ENCODE assay signal across 1 cellular context in the genomic region with DNA sequence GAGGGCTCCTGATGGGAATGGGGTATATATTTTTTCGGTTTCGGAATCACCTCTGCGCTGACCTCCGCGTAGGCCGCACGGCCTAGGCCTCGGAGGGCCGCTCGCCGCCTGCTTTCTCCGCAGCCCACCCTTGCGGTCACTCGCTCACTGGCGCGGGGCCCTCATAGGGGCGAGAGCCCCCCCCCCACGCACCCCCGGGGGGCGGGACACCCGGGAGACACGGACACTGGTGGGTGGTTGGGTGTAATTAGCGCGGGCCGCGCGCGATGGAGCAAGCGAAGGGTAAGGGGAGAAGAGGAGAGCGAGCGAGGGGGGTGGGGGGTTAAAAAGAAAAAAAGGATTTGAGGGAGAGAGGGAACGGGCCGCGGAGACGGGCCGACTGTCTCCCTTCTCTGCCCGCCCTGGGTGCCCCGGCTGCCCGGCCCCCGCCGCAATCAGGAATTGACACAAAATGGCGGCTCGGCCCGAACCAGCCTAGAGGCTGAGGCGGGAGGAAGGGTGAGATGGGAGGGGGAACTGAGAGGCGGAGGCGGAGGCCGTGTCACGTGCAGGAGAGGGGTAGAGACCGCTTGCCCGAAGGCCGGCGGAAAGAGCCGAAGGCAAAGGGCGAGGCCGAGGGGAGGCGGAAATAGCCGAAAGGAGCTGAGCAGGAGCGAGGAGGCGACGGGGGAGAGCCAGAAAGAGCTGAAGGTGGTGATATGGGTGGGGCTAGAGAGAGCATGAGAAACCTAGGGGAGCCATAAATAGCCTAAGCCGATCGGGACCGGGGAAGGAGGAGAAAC.
TF ChIP-seq lines count a peak whose summit lies in the region.

No MANE protein-coding gene starts in this region.

TF ChIP-seq in K562, 482 proteins besides CTCF, POLR2A, EP300 and RAD21 (continued from another document and continues in another):
- no peak for TF ChIP-seq PRDM10 (IDR thresholded peaks at IDR 0.05; ENCODE audit: partially characterized antibody)
- TF ChIP-seq ZNF764 (CRISPR knock-in tag; IDR thresholded peaks at IDR 0.05; ENCODE audit: low read depth): no peak
- no peak for TF ChIP-seq PYGO2 (tag; IDR thresholded peaks at IDR 0.05)
- TF ChIP-seq MCM3 (IDR thresholded peaks at IDR 0.05): no peak
- TF ChIP-seq YY1 (IDR thresholded peaks at IDR 0.05; ENCODE audit: borderline replicate concordance in 1 of 3, control insufficient read depth in 1 of 3, extremely low read depth in 1 of 3, insufficient read depth in 3 of 3, insufficient read length in 1 of 3, insufficient replicate concordance in 2 of 3, low read depth in 1 of 3, low read length in 2 of 3): peak; percentile 89 to 97 (median 94)
- peak; percentile 59; the same call in 1 of the 2 replicates for TF ChIP-seq ZNF561 (CRISPR knock-in tag; conservative IDR thresholded peaks at IDR 0.05)
- 0 out of 2 replicates have a peak, but pooled peaks have one; percentile 8 for TF ChIP-seq NR2C1 (IDR thresholded peaks at IDR 0.05)
- no peak; the same call in 1 of the 2 replicates for TF ChIP-seq NR2C1 (tag; IDR thresholded peaks at IDR 0.05)
- TF ChIP-seq REST (CRISPR knock-in tag; IDR thresholded peaks at IDR 0.05; ENCODE audit: low read depth): peak; percentile 75
- no peak for TF ChIP-seq ZNF830 (CRISPR knock-in tag; IDR thresholded peaks at IDR 0.05)
- TF ChIP-seq POLR2G (IDR thresholded peaks at IDR 0.05; ENCODE audit: low read depth, low read length): peak; percentile 87
- TF ChIP-seq, protein P1, sequence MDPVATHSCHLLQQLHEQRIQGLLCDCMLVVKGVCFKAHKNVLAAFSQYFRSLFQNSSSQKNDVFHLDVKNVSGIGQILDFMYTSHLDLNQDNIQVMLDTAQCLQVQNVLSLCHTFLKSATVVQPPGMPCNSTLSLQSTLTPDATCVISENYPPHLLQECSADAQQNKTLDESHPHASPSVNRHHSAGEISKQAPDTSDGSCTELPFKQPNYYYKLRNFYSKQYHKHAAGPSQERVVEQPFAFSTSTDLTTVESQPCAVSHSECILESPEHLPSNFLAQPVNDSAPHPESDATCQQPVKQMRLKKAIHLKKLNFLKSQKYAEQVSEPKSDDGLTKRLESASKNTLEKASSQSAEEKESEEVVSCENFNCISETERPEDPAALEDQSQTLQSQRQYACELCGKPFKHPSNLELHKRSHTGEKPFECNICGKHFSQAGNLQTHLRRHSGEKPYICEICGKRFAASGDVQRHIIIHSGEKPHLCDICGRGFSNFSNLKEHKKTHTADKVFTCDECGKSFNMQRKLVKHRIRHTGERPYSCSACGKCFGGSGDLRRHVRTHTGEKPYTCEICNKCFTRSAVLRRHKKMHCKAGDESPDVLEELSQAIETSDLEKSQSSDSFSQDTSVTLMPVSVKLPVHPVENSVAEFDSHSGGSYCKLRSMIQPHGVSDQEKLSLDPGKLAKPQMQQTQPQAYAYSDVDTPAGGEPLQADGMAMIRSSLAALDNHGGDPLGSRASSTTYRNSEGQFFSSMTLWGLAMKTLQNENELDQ (CRISPR knock-in tag; IDR thresholded peaks at IDR 0.05; ENCODE audit: borderline replicate concordance): peak; percentile 77; the same call in 1 of the 2 replicates
- no peak for TF ChIP-seq KDM1A (IDR thresholded peaks at IDR 0.05)
- TF ChIP-seq HMBOX1 (IDR thresholded peaks at IDR 0.05): no peak
- no peak for TF ChIP-seq WHSC1 (IDR thresholded peaks at IDR 0.05; ENCODE audit: low read length)
- TF ChIP-seq, protein P2, sequence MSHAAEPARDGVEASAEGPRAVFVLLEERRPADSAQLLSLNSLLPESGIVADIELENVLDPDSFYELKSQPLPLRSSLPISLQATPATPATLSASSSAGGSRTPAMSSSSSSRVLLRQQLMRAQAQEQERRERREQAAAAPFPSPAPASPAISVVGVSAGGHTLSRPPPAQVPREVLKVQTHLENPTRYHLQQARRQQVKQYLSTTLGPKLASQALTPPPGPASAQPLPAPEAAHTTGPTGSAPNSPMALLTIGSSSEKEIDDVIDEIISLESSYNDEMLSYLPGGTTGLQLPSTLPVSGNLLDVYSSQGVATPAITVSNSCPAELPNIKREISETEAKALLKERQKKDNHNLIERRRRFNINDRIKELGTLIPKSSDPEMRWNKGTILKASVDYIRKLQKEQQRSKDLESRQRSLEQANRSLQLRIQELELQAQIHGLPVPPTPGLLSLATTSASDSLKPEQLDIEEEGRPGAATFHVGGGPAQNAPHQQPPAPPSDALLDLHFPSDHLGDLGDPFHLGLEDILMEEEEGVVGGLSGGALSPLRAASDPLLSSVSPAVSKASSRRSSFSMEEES (CRISPR knock-in tag; IDR thresholded peaks at IDR 0.05): peak; percentile 95
- TF ChIP-seq DACH1 (IDR thresholded peaks at IDR 0.05; ENCODE audit: partially characterized antibody): no peak
- TF ChIP-seq KLF1 (tag; IDR thresholded peaks at IDR 0.05): peak; percentile 52; the same call in 1 of the 2 replicates
- 0 out of 2 replicates have a peak, but pooled peaks have one; percentile 7 for TF ChIP-seq ZNF431 (CRISPR knock-in tag; IDR thresholded peaks at IDR 0.05)
- no peak for TF ChIP-seq FUS (optimal IDR thresholded peaks at IDR 0.05; ENCODE audit: low read depth, low read length)
- TF ChIP-seq MAFK (IDR thresholded peaks at IDR 0.05; ENCODE audit: low read length): no peak
- no peak for TF ChIP-seq ATF1 (CRISPR knock-in tag; IDR thresholded peaks at IDR 0.05)
- no peak for TF ChIP-seq ATF1 (tag; IDR thresholded peaks at IDR 0.05)
- TF ChIP-seq HNRNPUL1 (IDR thresholded peaks at IDR 0.05; ENCODE audit: low read length): no peak
- peak; percentile 94 for TF ChIP-seq MEF2A (IDR thresholded peaks at IDR 0.05; ENCODE audit: control insufficient read depth, low read depth, low read length)
- 0 out of 2 replicates have a peak, but pooled peaks have one; percentile 38 for TF ChIP-seq SMAD3 (CRISPR knock-in tag; conservative IDR thresholded peaks at IDR 0.05)
- TF ChIP-seq SIRT6 (IDR thresholded peaks at IDR 0.05; ENCODE audit: low read depth, low read length): no peak
- no peak for TF ChIP-seq TAF15 (IDR thresholded peaks at IDR 0.05; ENCODE audit: low read depth, low read length)
- TF ChIP-seq ZNF124 (CRISPR knock-in tag; IDR thresholded peaks at IDR 0.05): no peak
- no peak for TF ChIP-seq SP2 (IDR thresholded peaks at IDR 0.05; ENCODE audit: extremely low read depth, low read depth, low read length, poor library complexity, severe bottlenecking)
- TF ChIP-seq SAFB (IDR thresholded peaks at IDR 0.05; ENCODE audit: borderline replicate concordance, low read depth, low read length): peak; percentile 99
- no peak for TF ChIP-seq MED1 (CRISPR knock-in tag; IDR thresholded peaks at IDR 0.05; ENCODE audit: borderline replicate concordance)
- peak in 1 of 2 experiments; percentile 66; a peak in 1 of 4 replicates for TF ChIP-seq KDM4B (IDR thresholded peaks at IDR 0.05; ENCODE audit: borderline replicate concordance in 2 of 2, low read depth in 1 of 2)
- TF ChIP-seq HNRNPK (IDR thresholded peaks at IDR 0.05; ENCODE audit: low read depth, low read length, poor library complexity, severe bottlenecking): peak; percentile 20
- no peak for TF ChIP-seq NCOA2 (IDR thresholded peaks at IDR 0.05; ENCODE audit: partially characterized antibody in 2 of 2)
- peak; percentile 68 to 80; a peak in 3 of 4 replicates for TF ChIP-seq FOXK2 (conservative IDR thresholded peaks at IDR 0.05 in 1 of 2, IDR thresholded peaks at IDR 0.05 in 1 of 2; ENCODE audit: low read depth in 2 of 2)
- TF ChIP-seq SMAD2 (IDR thresholded peaks at IDR 0.05; ENCODE audit: low read depth, low read length): no peak
- TF ChIP-seq ZNF780A (CRISPR knock-in tag; IDR thresholded peaks at IDR 0.05): no peak
- TF ChIP-seq, protein P3, sequence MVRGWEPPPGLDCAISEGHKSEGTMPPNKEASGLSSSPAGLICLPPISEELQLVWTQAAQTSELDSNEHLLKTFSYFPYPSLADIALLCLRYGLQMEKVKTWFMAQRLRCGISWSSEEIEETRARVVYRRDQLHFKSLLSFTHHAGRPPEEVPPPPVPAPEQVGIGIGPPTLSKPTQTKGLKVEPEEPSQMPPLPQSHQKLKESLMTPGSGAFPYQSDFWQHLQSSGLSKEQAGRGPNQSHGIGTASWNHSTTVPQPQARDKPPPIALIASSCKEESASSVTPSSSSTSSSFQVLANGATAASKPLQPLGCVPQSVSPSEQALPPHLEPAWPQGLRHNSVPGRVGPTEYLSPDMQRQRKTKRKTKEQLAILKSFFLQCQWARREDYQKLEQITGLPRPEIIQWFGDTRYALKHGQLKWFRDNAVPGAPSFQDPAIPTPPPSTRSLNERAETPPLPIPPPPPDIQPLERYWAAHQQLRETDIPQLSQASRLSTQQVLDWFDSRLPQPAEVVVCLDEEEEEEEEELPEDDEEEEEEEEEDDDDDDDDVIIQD (CRISPR knock-in tag; IDR thresholded peaks at IDR 0.05): 0 out of 2 replicates have a peak, but pooled peaks have one; percentile 59
- TF ChIP-seq KLF6 (CRISPR knock-in tag; IDR thresholded peaks at IDR 0.05; ENCODE audit: borderline replicate concordance): no peak
- no peak for TF ChIP-seq NONO (IDR thresholded peaks at IDR 0.05; ENCODE audit: low read depth in 2 of 2, low read length in 1 of 2)
- TF ChIP-seq ZNF584 (CRISPR knock-in tag; IDR thresholded peaks at IDR 0.05; ENCODE audit: low read depth): peak; percentile 16; the same call in 1 of the 2 replicates
- TF ChIP-seq, protein P4, sequence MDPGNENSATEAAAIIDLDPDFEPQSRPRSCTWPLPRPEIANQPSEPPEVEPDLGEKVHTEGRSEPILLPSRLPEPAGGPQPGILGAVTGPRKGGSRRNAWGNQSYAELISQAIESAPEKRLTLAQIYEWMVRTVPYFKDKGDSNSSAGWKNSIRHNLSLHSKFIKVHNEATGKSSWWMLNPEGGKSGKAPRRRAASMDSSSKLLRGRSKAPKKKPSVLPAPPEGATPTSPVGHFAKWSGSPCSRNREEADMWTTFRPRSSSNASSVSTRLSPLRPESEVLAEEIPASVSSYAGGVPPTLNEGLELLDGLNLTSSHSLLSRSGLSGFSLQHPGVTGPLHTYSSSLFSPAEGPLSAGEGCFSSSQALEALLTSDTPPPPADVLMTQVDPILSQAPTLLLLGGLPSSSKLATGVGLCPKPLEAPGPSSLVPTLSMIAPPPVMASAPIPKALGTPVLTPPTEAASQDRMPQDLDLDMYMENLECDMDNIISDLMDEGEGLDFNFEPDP (CRISPR knock-in tag; IDR thresholded peaks at IDR 0.05): peak; percentile 80; the same call in 1 of the 2 replicates
- no peak for TF ChIP-seq CHD2 (IDR thresholded peaks at IDR 0.05; ENCODE audit: low read depth, low read length)
- no peak; the same call in 1 of the 2 replicates for TF ChIP-seq HMG20A (CRISPR knock-in tag; conservative IDR thresholded peaks at IDR 0.05)
- no peak for TF ChIP-seq KLF10 (CRISPR knock-in tag; IDR thresholded peaks at IDR 0.05)
- no peak for TF ChIP-seq U2AF1 (optimal IDR thresholded peaks at IDR 0.05; ENCODE audit: low read depth, low read length)
